Comparison of ENCODE assay signal across 2 cellular contexts in the genomic region with DNA sequence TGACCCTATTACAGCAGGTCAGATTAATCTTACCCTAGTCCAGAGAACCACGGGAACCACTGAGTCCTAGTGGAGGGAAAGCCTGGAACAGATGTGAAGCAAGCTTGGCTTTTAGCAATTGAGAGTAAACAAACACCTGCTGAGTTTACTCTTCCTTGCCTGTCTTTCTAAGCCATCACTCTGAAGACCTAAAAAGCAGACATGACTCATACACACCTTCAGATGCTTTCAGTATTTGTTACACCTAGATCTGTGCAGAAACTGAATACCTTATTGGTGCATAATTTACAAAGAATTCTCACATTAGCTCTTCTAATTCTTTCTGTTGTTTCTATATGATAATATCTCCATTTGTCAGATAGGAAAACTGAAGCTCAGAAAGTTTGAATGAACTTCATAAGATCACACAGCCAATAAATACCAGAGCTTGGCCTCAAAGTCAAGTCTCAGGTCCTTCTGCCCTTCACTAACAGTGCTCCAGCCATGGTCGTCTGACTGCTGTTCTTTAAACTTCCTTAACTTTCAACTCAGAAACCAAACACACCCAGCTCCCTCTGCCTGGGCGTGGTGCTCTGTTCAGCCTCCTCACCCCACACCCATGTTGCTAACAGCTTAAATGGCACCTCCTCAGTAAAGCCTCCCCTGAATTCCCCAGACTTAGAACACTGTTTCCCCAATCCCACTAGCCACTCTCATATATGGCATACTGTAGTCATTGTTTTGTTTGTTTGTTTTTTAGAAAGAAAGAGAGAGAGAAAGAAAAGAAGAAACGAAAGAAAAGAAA.
TF ChIP-seq lines count a peak whose summit lies in the region.

No MANE protein-coding gene starts in this region.

TF ChIP-seq in GM23338, 12 proteins besides CTCF, POLR2A, EP300 and RAD21:
- TF ChIP-seq EZH2phosphoT487 (IDR thresholded peaks at IDR 0.05; ENCODE audit: unreplicated experiment) (no peak), NANOG (IDR thresholded peaks at IDR 0.05; ENCODE audit: borderline replicate concordance) (no peak), EZH2 (IDR thresholded peaks at IDR 0.05; ENCODE audit: low read depth, unreplicated experiment) (no peak), JUNB (IDR thresholded peaks at IDR 0.05; ENCODE audit: unreplicated experiment) (no peak), STAT1 (IDR thresholded peaks at IDR 0.05; ENCODE audit: unreplicated experiment) (no peak), ETS1 (IDR thresholded peaks at IDR 0.05) (no peak)

TF ChIP-seq in H1, 55 proteins besides CTCF, POLR2A, EP300 and RAD21:
- TF ChIP-seq HDAC2 (IDR thresholded peaks at IDR 0.05; ENCODE audit: borderline replicate concordance in 1 of 2, low read depth in 2 of 2, low read length in 2 of 2) (no peak), SP1 (IDR thresholded peaks at IDR 0.05; ENCODE audit: low read depth, low read length) (no peak), EGR1 (IDR thresholded peaks at IDR 0.05; ENCODE audit: borderline replicate concordance, low read depth, low read length) (no peak), SIRT6 (IDR thresholded peaks at IDR 0.05; ENCODE audit: low read length) (no peak), ATF3 (IDR thresholded peaks at IDR 0.05; ENCODE audit: insufficient read depth, low read depth, low read length) (no peak), TEAD4 (IDR thresholded peaks at IDR 0.05; ENCODE audit: low read depth, low read length) (no peak), RXRA (IDR thresholded peaks at IDR 0.05; ENCODE audit: insufficient read depth, low read depth, low read length) (no peak), SIN3A (conservative IDR thresholded peaks at IDR 0.05 in 1 of 2, IDR thresholded peaks at IDR 0.05 in 1 of 2; ENCODE audit: low read depth in 1 of 2, low read length in 2 of 2) (no peak), KDM4A (IDR thresholded peaks at IDR 0.05; ENCODE audit: low read depth, low read length, severe bottlenecking) (no peak), JUN (IDR thresholded peaks at IDR 0.05; ENCODE audit: low read depth, low read length) (no peak), USF2 (IDR thresholded peaks at IDR 0.05; ENCODE audit: low read length) (no peak), HDAC6 (IDR thresholded peaks at IDR 0.05; ENCODE audit: low read depth, low read length) (no peak), RNF2 (IDR thresholded peaks at IDR 0.05; ENCODE audit: borderline replicate concordance, low read depth, low read length, missing control alignments, poor library complexity, severe bottlenecking) (no peak), FOSL1 (IDR thresholded peaks at IDR 0.05; ENCODE audit: insufficient read depth, low read depth, low read length) (no peak)
- TF ChIP-seq, protein P1, sequence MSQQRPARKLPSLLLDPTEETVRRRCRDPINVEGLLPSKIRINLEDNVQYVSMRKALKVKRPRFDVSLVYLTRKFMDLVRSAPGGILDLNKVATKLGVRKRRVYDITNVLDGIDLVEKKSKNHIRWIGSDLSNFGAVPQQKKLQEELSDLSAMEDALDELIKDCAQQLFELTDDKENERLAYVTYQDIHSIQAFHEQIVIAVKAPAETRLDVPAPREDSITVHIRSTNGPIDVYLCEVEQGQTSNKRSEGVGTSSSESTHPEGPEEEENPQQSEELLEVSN (IDR thresholded peaks at IDR 0.05), result no peak
TF ChIP-seq in H1: peak in this region for 0.
